10 cellular contexts compared by ENCODE assay signal in the genomic region with DNA sequence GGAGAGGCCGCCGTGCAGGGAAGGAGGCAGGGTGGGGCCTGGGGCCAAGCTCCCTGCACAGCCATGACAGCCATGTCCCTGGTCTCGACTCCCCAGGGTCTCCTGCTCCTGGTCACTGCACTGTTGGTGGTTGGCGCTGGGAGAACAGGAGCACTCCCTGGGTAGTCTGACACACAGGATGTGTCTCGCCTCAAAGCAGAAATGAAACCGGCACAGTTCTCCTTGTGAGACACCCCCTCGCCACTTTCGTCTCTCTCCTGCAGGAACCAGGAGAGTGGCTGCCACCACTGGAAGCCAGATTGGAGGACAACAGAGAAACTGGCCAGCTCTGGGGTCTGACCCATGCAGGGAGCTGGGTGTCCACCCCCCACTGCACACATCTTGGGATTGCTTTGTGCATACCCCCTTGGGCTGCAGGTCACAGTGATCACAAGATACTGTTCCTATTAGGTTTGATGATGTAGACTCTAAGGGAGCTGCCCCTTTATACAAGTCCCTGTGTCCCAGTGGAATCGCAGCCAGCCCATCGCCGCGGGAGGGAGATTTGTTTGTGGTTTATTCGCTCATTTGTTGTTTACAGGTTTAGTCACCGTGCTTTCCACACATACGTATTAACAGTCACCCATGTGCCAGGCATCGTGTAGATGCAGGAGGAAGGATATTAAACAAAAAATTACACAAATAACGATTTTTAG. TPM values are rescaled to one million over a fixed set of nuclear protein-coding genes. Genes with fewer than 3 reads are reported as not detected.
A peak's percentile ranks its signal among the peaks of the same experiment; 100 is the strongest.
DNase-seq lines count a peak whose midpoint lies in the region; ATAC-seq lines count a peak whose summit lies in the region.
"Had no signal": no experiment of that assay in that cellular context is flagged by ENCODE, and none has a peak within 500 bp of the region (broad histone marks: within the 10 kb centered on the region; RNA-seq: fewer than 3 reads in every experiment).

No MANE protein-coding gene starts in this region.

- peak; percentile 59 for DNase-seq in activated CD8-positive, alpha-beta memory T cell treated with anti-CD3 and anti-CD28 coated beads, Interleukin-2, amount 10 ng/mL, durations not matched to agents 7 days and 5 days
- DNase-seq in activated CD8-positive, alpha-beta memory T cell treated with anti-CD3 and anti-CD28 coated beads for 24 hours = no peak
- DNase-seq in 8988T = no peak
- no peak for DNase-seq in NCI-H69 (lab: John Stamatoyannopoulos, UW)
- DNase-seq: amniotic stem cell, foreskin keratinocyte had no signal

- H3K9me3 Mint-ChIP-seq in activated CD8-positive, alpha-beta memory T cell treated with anti-CD3 and anti-CD28 coated beads, Interleukin-2, amount 10 ng/mL, durations not matched to agents 7 days and 5 days (ENCODE audit: low read depth) = no peaks in the 10 kb centered on the region
- H3K9me3 Mint-ChIP-seq in activated T-helper 17 cell treated with anti-CD3 and anti-CD28 coated beads, Interleukin-2, amount 50 U/mL, for 72 hours = no peaks in the 10 kb centered on the region
- H3K9me3 Mint-ChIP-seq in stimulated activated memory B cell treated with anti-CD40 and anti-IgM and Interleukin-4, amounts not matched to agents 10 μg/mL and 1 μg/mL and 100 μg/mL, for 72 hours = no peaks in the 10 kb centered on the region

- H3K27ac Mint-ChIP-seq in activated CD8-positive, alpha-beta memory T cell treated with anti-CD3 and anti-CD28 coated beads, Interleukin-2, amount 10 ng/mL, durations not matched to agents 7 days and 5 days = peak overlapping the region; percentile 66
- peak overlapping the region; percentile 33 for H3K27ac Mint-ChIP-seq in activated T-helper 17 cell treated with anti-CD3 and anti-CD28 coated beads, Interleukin-2, amount 50 U/mL, for 72 hours
- H3K27ac Mint-ChIP-seq in stimulated activated memory B cell treated with anti-CD40 and anti-IgM and Interleukin-4, amounts not matched to agents 10 μg/mL and 1 μg/mL and 100 μg/mL, for 72 hours = peak overlapping the region; percentile 78

- peak; percentile 78 for ATAC-seq in activated CD8-positive, alpha-beta memory T cell treated with anti-CD3 and anti-CD28 coated beads, Interleukin-2, amount 10 ng/mL, durations not matched to agents 7 days and 5 days
- ATAC-seq in HG03045 (IDR thresholded peaks at IDR 0.05; ENCODE audit: unreplicated experiment) (peak; percentile 46), GM19351 (IDR thresholded peaks at IDR 0.05; ENCODE audit: unreplicated experiment) (no peak)
- ATAC-seq in activated T-helper 17 cell treated with anti-CD3 and anti-CD28 coated beads, Interleukin-2, amount 50 U/mL, for 72 hours (replicated peaks) = peak; percentile 90
- peak; percentile 87 for ATAC-seq in stimulated activated memory B cell treated with anti-CD40 and anti-IgM and Interleukin-4, amounts not matched to agents 10 μg/mL and 1 μg/mL and 100 μg/mL, for 72 hours
- ATAC-seq: foreskin keratinocyte had no signal

- CTCF ChIA-PET in activated CD8-positive, alpha-beta memory T cell treated with anti-CD3 and anti-CD28 coated beads, Interleukin-2, amount 10 ng/mL, durations not matched to agents 7 days and 5 days (lab: Charles Lee) = interaction anchor here (1.4 kb wide), 1 partner anchor 41 kb away, joined by 3 read pairs; no protein-coding TSS in a partner anchor

- H3K4me3 Mint-ChIP-seq in activated CD8-positive, alpha-beta memory T cell treated with anti-CD3 and anti-CD28 coated beads, Interleukin-2, amount 10 ng/mL, durations not matched to agents 7 days and 5 days = peak overlapping the region; percentile 55
- peak overlapping the region; percentile 22 for H3K4me3 Mint-ChIP-seq in activated T-helper 17 cell treated with anti-CD3 and anti-CD28 coated beads, Interleukin-2, amount 50 U/mL, for 72 hours
- peak overlapping the region; percentile 40 for H3K4me3 Mint-ChIP-seq in stimulated activated memory B cell treated with anti-CD40 and anti-IgM and Interleukin-4, amounts not matched to agents 10 μg/mL and 1 μg/mL and 100 μg/mL, for 72 hours

- H3K36me3 Mint-ChIP-seq in activated CD8-positive, alpha-beta memory T cell treated with anti-CD3 and anti-CD28 coated beads, Interleukin-2, amount 10 ng/mL, durations not matched to agents 7 days and 5 days = no peaks in the 10 kb centered on the region
- no peaks in the 10 kb centered on the region for H3K36me3 Mint-ChIP-seq in activated T-helper 17 cell treated with anti-CD3 and anti-CD28 coated beads, Interleukin-2, amount 50 U/mL, for 72 hours (ENCODE audit: low read depth)
- no peaks in the 10 kb centered on the region for H3K36me3 Mint-ChIP-seq in stimulated activated memory B cell treated with anti-CD40 and anti-IgM and Interleukin-4, amounts not matched to agents 10 μg/mL and 1 μg/mL and 100 μg/mL, for 72 hours

- peaks cover 18% of the 10 kb centered on the region for H3K4me1 Mint-ChIP-seq in activated CD8-positive, alpha-beta memory T cell treated with anti-CD3 and anti-CD28 coated beads, Interleukin-2, amount 10 ng/mL, durations not matched to agents 7 days and 5 days
- H3K4me1 Mint-ChIP-seq in activated T-helper 17 cell treated with anti-CD3 and anti-CD28 coated beads, Interleukin-2, amount 50 U/mL, for 72 hours = peaks cover 12% of the 10 kb centered on the region
- H3K4me1 Mint-ChIP-seq in stimulated activated memory B cell treated with anti-CD40 and anti-IgM and Interleukin-4, amounts not matched to agents 10 μg/mL and 1 μg/mL and 100 μg/mL, for 72 hours = peaks cover 28% of the 10 kb centered on the region

- H3K27me3 Mint-ChIP-seq in activated CD8-positive, alpha-beta memory T cell treated with anti-CD3 and anti-CD28 coated beads, Interleukin-2, amount 10 ng/mL, durations not matched to agents 7 days and 5 days = no peaks in the 10 kb centered on the region
- no peaks in the 10 kb centered on the region for H3K27me3 Mint-ChIP-seq in activated T-helper 17 cell treated with anti-CD3 and anti-CD28 coated beads, Interleukin-2, amount 50 U/mL, for 72 hours
- no peaks in the 10 kb centered on the region for H3K27me3 Mint-ChIP-seq in stimulated activated memory B cell treated with anti-CD40 and anti-IgM and Interleukin-4, amounts not matched to agents 10 μg/mL and 1 μg/mL and 100 μg/mL, for 72 hours

RNA-seq across cellular contexts. Expression of a gene that starts 27.0 kb away (rescaled TPM):
- total RNA-seq in activated CD8-positive, alpha-beta memory T cell treated with anti-CD3 and anti-CD28 coated beads, Interleukin-2, amount 10 ng/mL, durations not matched to agents 7 days and 5 days = 100 to 1,000 TPM; 224 to 254 TPM
- total RNA-seq in activated T-helper 17 cell treated with anti-CD3 and anti-CD28 coated beads, Interleukin-2, amount 50 U/mL, for 72 hours = 100 to 1,000 TPM; 168 to 211 TPM
